In the genomic region with DNA sequence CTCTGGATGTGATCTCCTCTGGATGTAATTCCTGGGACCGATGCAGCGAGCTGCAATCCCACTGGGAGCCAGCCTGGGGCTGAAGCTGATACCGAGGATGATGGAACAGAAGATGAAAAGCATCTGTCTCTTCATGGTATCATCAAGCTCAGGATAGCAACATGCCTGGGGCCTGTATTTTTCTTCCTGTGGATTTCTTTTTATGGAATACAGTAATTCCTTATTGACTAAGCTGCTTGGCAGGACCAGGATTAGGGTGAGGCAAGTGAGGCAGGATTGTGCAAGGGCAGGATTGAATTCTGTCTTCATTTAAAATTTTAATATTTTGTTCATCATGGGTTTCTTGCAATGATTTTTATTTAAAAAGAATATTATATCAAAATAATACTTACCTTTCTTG, we compare ENCODE assay signal across 19 cellular contexts.
"Had no signal": no experiment of that assay in that cellular context is flagged by ENCODE, and none has a peak within 500 bp of the region (broad histone marks: within the 10 kb centered on the region; RNA-seq: fewer than 3 reads in every experiment).

No MANE protein-coding gene starts in this region.

- H3K36me3 Mint-ChIP-seq: activated naive CD8-positive, alpha-beta T cell treated with anti-CD3 and anti-CD28 coated beads for 36 hours; naive thymus-derived CD8-positive, alpha-beta T cell; stimulated activated memory B cell treated with anti-CD40 and anti-IgM and Interleukin-4, amounts not matched to agents 10 μg/mL and 1 μg/mL and 100 μg/mL, for 72 hours had no signal

- H3K4me3 Mint-ChIP-seq: activated B cell treated with CpG ODN at 0.5 μM for 24 hours; activated CD4-positive, alpha-beta T cell treated with anti-CD3 and anti-CD28 coated beads, Interleukin-2, amount 10 ng/mL, durations not matched to agents 24 days and 14 days; activated CD8-positive, alpha-beta T cell treated with anti-CD3 and anti-CD28 coated beads for 36 hours; activated naive CD8-positive, alpha-beta T cell treated with anti-CD3 and anti-CD28 coated beads for 36 hours; activated T-helper 17 cell treated with anti-CD3 and anti-CD28 coated beads, Interleukin-2, amount 50 U/mL, for 72 hours; effector memory CD8-positive, alpha-beta T cell; naive thymus-derived CD8-positive, alpha-beta T cell; stimulated activated memory B cell treated with anti-CD40 and anti-IgM and Interleukin-4, amounts not matched to agents 10 μg/mL and 1 μg/mL and 100 μg/mL, for 72 hours had no signal

- H3K27ac Mint-ChIP-seq: activated B cell treated with CpG ODN at 0.5 μM for 24 hours; activated CD4-positive, alpha-beta T cell treated with anti-CD3 and anti-CD28 coated beads, Interleukin-2, amount 10 ng/mL, durations not matched to agents 24 days and 14 days; activated CD8-positive, alpha-beta T cell treated with anti-CD3 and anti-CD28 coated beads for 36 hours; activated naive CD8-positive, alpha-beta T cell treated with anti-CD3 and anti-CD28 coated beads for 36 hours; activated T-helper 17 cell treated with anti-CD3 and anti-CD28 coated beads, Interleukin-2, amount 50 U/mL, for 72 hours; stimulated activated memory B cell treated with anti-CD40 and anti-IgM and Interleukin-4, amounts not matched to agents 10 μg/mL and 1 μg/mL and 100 μg/mL, for 72 hours had no signal

- H3K27me3 Mint-ChIP-seq: activated B cell treated with CpG ODN at 0.5 μM for 24 hours; activated CD4-positive, alpha-beta T cell treated with anti-CD3 and anti-CD28 coated beads, Interleukin-2, amount 10 ng/mL, durations not matched to agents 24 days and 14 days; activated CD8-positive, alpha-beta T cell treated with anti-CD3 and anti-CD28 coated beads for 36 hours; activated naive CD8-positive, alpha-beta T cell treated with anti-CD3 and anti-CD28 coated beads for 36 hours; activated T-helper 17 cell treated with anti-CD3 and anti-CD28 coated beads, Interleukin-2, amount 50 U/mL, for 72 hours; effector memory CD8-positive, alpha-beta T cell; naive thymus-derived CD8-positive, alpha-beta T cell; stimulated activated memory B cell treated with anti-CD40 and anti-IgM and Interleukin-4, amounts not matched to agents 10 μg/mL and 1 μg/mL and 100 μg/mL, for 72 hours had no signal

- H3K9me3 ChIP-seq: heart right ventricle, neutrophil, sigmoid colon, spleen, testis had no signal

- H3K27ac ChIP-seq: heart right ventricle, parathyroid adenoma, sigmoid colon, testis had no signal

- H3K36me3 ChIP-seq: heart right ventricle, neutrophil, sigmoid colon, spleen had no signal

- DNase-seq: activated B cell treated with CpG ODN at 0.5 μM for 24 hours; activated CD4-positive, alpha-beta T cell treated with anti-CD3 and anti-CD28 coated beads, Interleukin-2, amount 10 ng/mL, durations not matched to agents 24 days and 14 days; activated CD8-positive, alpha-beta T cell treated with anti-CD3 and anti-CD28 coated beads for 36 hours; activated naive CD4-positive, alpha-beta T cell; activated naive CD8-positive, alpha-beta T cell treated with anti-CD3 and anti-CD28 coated beads for 36 hours; activated T-cell treated with anti-CD3 and anti-CD28 coated beads, Interleukin-2, amount 50 U/mL, for 1 hour; amygdala; caudate nucleus; effector memory CD8-positive, alpha-beta T cell; heart right ventricle; naive thymus-derived CD8-positive, alpha-beta T cell; sigmoid colon; spleen; stimulated activated CD4-positive, alpha-beta T cell treated with anti-CD3 and anti-CD28 coated beads, Interleukin-4, amount 100 ng/mL, for 4 hours; testis had no signal

- ATAC-seq: activated CD8-positive, alpha-beta T cell treated with anti-CD3 and anti-CD28 coated beads for 36 hours; activated T-helper 17 cell treated with anti-CD3 and anti-CD28 coated beads, Interleukin-2, amount 50 U/mL, for 72 hours; effector memory CD8-positive, alpha-beta T cell; naive thymus-derived CD8-positive, alpha-beta T cell; stimulated activated memory B cell treated with anti-CD40 and anti-IgM and Interleukin-4, amounts not matched to agents 10 μg/mL and 1 μg/mL and 100 μg/mL, for 72 hours had no signal

- H3K27me3 ChIP-seq: heart right ventricle, neutrophil, sigmoid colon, spleen, testis had no signal

- H3K4me1 ChIP-seq: parathyroid adenoma, sigmoid colon, testis had no signal

- H3K9me3 Mint-ChIP-seq: activated B cell treated with CpG ODN at 0.5 μM for 24 hours; activated CD4-positive, alpha-beta T cell treated with anti-CD3 and anti-CD28 coated beads, Interleukin-2, amount 10 ng/mL, durations not matched to agents 24 days and 14 days; activated naive CD8-positive, alpha-beta T cell treated with anti-CD3 and anti-CD28 coated beads for 36 hours; activated T-helper 17 cell treated with anti-CD3 and anti-CD28 coated beads, Interleukin-2, amount 50 U/mL, for 72 hours; effector memory CD8-positive, alpha-beta T cell; stimulated activated memory B cell treated with anti-CD40 and anti-IgM and Interleukin-4, amounts not matched to agents 10 μg/mL and 1 μg/mL and 100 μg/mL, for 72 hours had no signal

- H3K4me3 ChIP-seq: heart right ventricle, sigmoid colon, spleen, testis had no signal

- H3K9ac ChIP-seq: parathyroid adenoma had no signal
